1 cellular context compared by ENCODE assay signal in genomic region chr17:48223945-48224344, GRCh38.
A peak's percentile ranks its signal among the peaks of the same experiment; 100 is the strongest.
TF ChIP-seq lines count a peak whose summit lies in the region.

No MANE protein-coding gene starts in this region.

TF ChIP-seq in K562, 482 proteins besides CTCF, POLR2A, EP300 and RAD21 (continued from another document):
- no peak for TF ChIP-seq ETV1 (tag; conservative IDR thresholded peaks at IDR 0.05; ENCODE audit: low read depth)
- TF ChIP-seq ZNF263 (CRISPR knock-in tag; IDR thresholded peaks at IDR 0.05; ENCODE audit: borderline replicate concordance): peak; percentile 51; the same call in 1 of the 2 replicates
- TF ChIP-seq ZNF644 (tag; IDR thresholded peaks at IDR 0.05; ENCODE audit: low read depth): no peak
- no peak for TF ChIP-seq ZNF354B (CRISPR knock-in tag; IDR thresholded peaks at IDR 0.05)
- no peak for TF ChIP-seq KDM1A (IDR thresholded peaks at IDR 0.05)
- no peak for TF ChIP-seq CBX5 (IDR thresholded peaks at IDR 0.05; ENCODE audit: borderline replicate concordance, low read depth)
